Comparison of ENCODE assay signal across 20 cellular contexts in the genomic region with DNA sequence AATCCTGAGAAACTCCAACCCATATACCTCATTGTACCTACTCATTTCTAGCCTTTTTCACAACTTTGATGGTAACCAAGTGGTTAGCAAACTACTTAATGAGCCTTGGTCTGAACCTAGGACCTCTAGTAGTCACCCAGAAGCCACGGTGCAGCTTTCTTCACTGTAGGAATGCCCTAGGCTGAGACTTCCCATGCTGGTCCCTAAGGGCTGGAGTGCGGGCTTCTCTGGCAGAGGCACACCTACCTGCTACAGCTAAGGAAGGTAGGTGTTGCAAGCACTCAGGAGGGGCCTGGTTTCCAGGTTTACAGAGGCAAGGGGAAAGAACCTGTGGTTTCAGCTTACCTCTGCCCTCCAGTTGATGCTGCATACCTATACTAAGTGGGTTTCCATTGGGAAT.
DNase-seq lines count a peak whose midpoint lies in the region; ATAC-seq and TF ChIP-seq lines count a peak whose summit lies in the region.
"Had no signal": no experiment of that assay in that cellular context is flagged by ENCODE, and none has a peak within 500 bp of the region (broad histone marks: within the 10 kb centered on the region; RNA-seq: fewer than 3 reads in every experiment).

No MANE protein-coding gene starts in this region.

- no peaks in the 10 kb centered on the region for H3K9me3 Mint-ChIP-seq in activated CD8-positive, alpha-beta memory T cell treated with anti-CD3 and anti-CD28 coated beads, Interleukin-2, amount 10 ng/mL, durations not matched to agents 7 days and 5 days (ENCODE audit: low read depth)
- no peaks in the 10 kb centered on the region for H3K9me3 Mint-ChIP-seq in stimulated activated effector memory CD8-positive, alpha-beta T cell treated with anti-CD3 and anti-CD28 coated beads, Interleukin-12 subunit alpha, Interleukin-12 subunit beta, amount 100 ng/mL, for 72 hours
- H3K9me3 Mint-ChIP-seq in T-helper 2 cell treated with Interferon-gamma antibody and Interleukin-4, amounts not matched to agents 5 μg/mL and 100 μg/mL, for 36 hours = no peaks in the 10 kb centered on the region
- H3K9me3 Mint-ChIP-seq: CD14-positive monocyte; CD4-positive, alpha-beta memory T cell; HFFc6; IgD-negative memory B cell had no signal

- H3K27me3 Mint-ChIP-seq in activated CD8-positive, alpha-beta memory T cell treated with anti-CD3 and anti-CD28 coated beads, Interleukin-2, amount 10 ng/mL, durations not matched to agents 7 days and 5 days = no peaks in the 10 kb centered on the region
- H3K27me3 Mint-ChIP-seq in T-helper 2 cell treated with Interferon-gamma antibody and Interleukin-4, amounts not matched to agents 5 μg/mL and 100 μg/mL, for 36 hours (ENCODE audit: low read depth) = no peaks in the 10 kb centered on the region
- H3K27me3 Mint-ChIP-seq: CD4-positive, alpha-beta memory T cell; IgD-negative memory B cell had no signal

- TF ChIP-seq CTCF in coronary artery (IDR thresholded peaks at IDR 0.05) = no peak

- no peak overlapping the region for H3K27ac Mint-ChIP-seq in activated CD8-positive, alpha-beta memory T cell treated with anti-CD3 and anti-CD28 coated beads, Interleukin-2, amount 10 ng/mL, durations not matched to agents 7 days and 5 days
- peak overlapping the region; percentile 12 for H3K27ac Mint-ChIP-seq in stimulated activated effector memory CD8-positive, alpha-beta T cell treated with anti-CD3 and anti-CD28 coated beads, Interleukin-12 subunit alpha, Interleukin-12 subunit beta, amount 100 ng/mL, for 72 hours
- no peak overlapping the region for H3K27ac Mint-ChIP-seq in T-helper 2 cell treated with Interferon-gamma antibody and Interleukin-4, amounts not matched to agents 5 μg/mL and 100 μg/mL, for 36 hours
- H3K27ac Mint-ChIP-seq: HFFc6 had no signal

- CTCF ChIA-PET in activated CD8-positive, alpha-beta memory T cell treated with anti-CD3 and anti-CD28 coated beads, Interleukin-2, amount 10 ng/mL, durations not matched to agents 7 days and 5 days (lab: Charles Lee) = no interaction called here

- peaks cover 33% of the 10 kb centered on the region for H3K36me3 Mint-ChIP-seq in activated CD8-positive, alpha-beta memory T cell treated with anti-CD3 and anti-CD28 coated beads, Interleukin-2, amount 10 ng/mL, durations not matched to agents 7 days and 5 days
- peaks cover 62% of the 10 kb centered on the region for H3K36me3 Mint-ChIP-seq in stimulated activated effector memory CD8-positive, alpha-beta T cell treated with anti-CD3 and anti-CD28 coated beads, Interleukin-12 subunit alpha, Interleukin-12 subunit beta, amount 100 ng/mL, for 72 hours
- H3K36me3 Mint-ChIP-seq in T-helper 2 cell treated with Interferon-gamma antibody and Interleukin-4, amounts not matched to agents 5 μg/mL and 100 μg/mL, for 36 hours (ENCODE audit: low read depth) = peaks cover 26% of the 10 kb centered on the region

- no peaks in the 10 kb centered on the region for H3K4me1 Mint-ChIP-seq in activated CD8-positive, alpha-beta memory T cell treated with anti-CD3 and anti-CD28 coated beads, Interleukin-2, amount 10 ng/mL, durations not matched to agents 7 days and 5 days
- H3K4me1 Mint-ChIP-seq in stimulated activated effector memory CD8-positive, alpha-beta T cell treated with anti-CD3 and anti-CD28 coated beads, Interleukin-12 subunit alpha, Interleukin-12 subunit beta, amount 100 ng/mL, for 72 hours = no peaks in the 10 kb centered on the region
- H3K4me1 Mint-ChIP-seq in T-helper 2 cell treated with Interferon-gamma antibody and Interleukin-4, amounts not matched to agents 5 μg/mL and 100 μg/mL, for 36 hours (ENCODE audit: low read depth) = no peaks in the 10 kb centered on the region
- H3K4me1 Mint-ChIP-seq: CD14-positive monocyte; CD4-positive, alpha-beta memory T cell; IgD-negative memory B cell had no signal

- DNase-seq in activated CD8-positive, alpha-beta memory T cell treated with anti-CD3 and anti-CD28 coated beads, Interleukin-2, amount 50 U/mL, for 48 hours = peak; percentile 42
- DNase-seq in activated CD8-positive, alpha-beta memory T cell treated with anti-CD3 and anti-CD28 coated beads, Interleukin-2, amount 10 ng/mL, durations not matched to agents 7 days and 5 days = no peak
- DNase-seq in coronary artery (ENCODE audit: low spot score) (peak; percentile 63), NAMALWA (ENCODE audit: low spot score) (no peak)
- DNase-seq in stimulated activated effector memory CD8-positive, alpha-beta T cell treated with anti-CD3 and anti-CD28 coated beads, Interleukin-12 subunit alpha, Interleukin-12 subunit beta, amount 100 ng/mL, for 72 hours (ENCODE audit: low spot score in 2 of 2) = no peak
- no peak for DNase-seq in T-helper 2 cell treated with Interferon-gamma antibody and Interleukin-4, amounts not matched to agents 5 μg/mL and 100 μg/mL, for 36 hours (ENCODE audit: low spot score)
- no peak for DNase-seq in NK-92 treated with Interleukin-12 subunit alpha and Interleukin-12 subunit beta, amount 100 ng/mL, for 24 hours (lab: John Stamatoyannopoulos, UW)
- DNase-seq: CD4-positive, alpha-beta memory T cell; DMS79 treated with DMSO at 0.1 percent for 48 hours; GF-D8; GOT3; H7; HFFc6 had no signal

- no peak for ATAC-seq in activated CD8-positive, alpha-beta memory T cell treated with anti-CD3 and anti-CD28 coated beads, Interleukin-2, amount 10 ng/mL, durations not matched to agents 7 days and 5 days
- ATAC-seq in stimulated activated effector memory CD8-positive, alpha-beta T cell treated with anti-CD3 and anti-CD28 coated beads, Interleukin-12 subunit alpha, Interleukin-12 subunit beta, amount 100 ng/mL, for 72 hours = no peak
- ATAC-seq: A549, HCT116, HepG2 had no signal

- H3K4me3 Mint-ChIP-seq in activated CD8-positive, alpha-beta memory T cell treated with anti-CD3 and anti-CD28 coated beads, Interleukin-2, amount 10 ng/mL, durations not matched to agents 7 days and 5 days = no peak overlapping the region
- H3K4me3 Mint-ChIP-seq in stimulated activated effector memory CD8-positive, alpha-beta T cell treated with anti-CD3 and anti-CD28 coated beads, Interleukin-12 subunit alpha, Interleukin-12 subunit beta, amount 100 ng/mL, for 72 hours = no peak overlapping the region
- no peak overlapping the region for H3K4me3 Mint-ChIP-seq in T-helper 2 cell treated with Interferon-gamma antibody and Interleukin-4, amounts not matched to agents 5 μg/mL and 100 μg/mL, for 36 hours
- H3K4me3 Mint-ChIP-seq: CD14-positive monocyte; CD4-positive, alpha-beta memory T cell; HFFc6; IgD-negative memory B cell had no signal

- no peak overlapping the region for H3K27ac ChIP-seq in coronary artery
- H3K27ac ChIP-seq: 22Rv1, A549, BLaER1 had no signal

- no peak overlapping the region for H3K4me3 ChIP-seq in coronary artery
- H3K4me3 ChIP-seq: A549, BLaER1 had no signal

Comparison
In these comparisons a context has a peak if more than half of its experiments do, and no peak if none do; other contexts are left out.
1. DNase-seq: peak in activated CD8-positive, alpha-beta memory T cell treated with anti-CD3 and anti-CD28 coated beads, Interleukin-2, amount 50 U/mL, for 48 hours (single experiment) and coronary artery (single experiment); none in activated CD8-positive, alpha-beta memory T cell treated with anti-CD3 and anti-CD28 coated beads, Interleukin-2, amount 10 ng/mL, durations not matched to agents 7 days and 5 days (single experiment), stimulated activated effector memory CD8-positive, alpha-beta T cell treated with anti-CD3 and anti-CD28 coated beads, Interleukin-12 subunit alpha, Interleukin-12 subunit beta, amount 100 ng/mL, for 72 hours (0 of 2), T-helper 2 cell treated with Interferon-gamma antibody and Interleukin-4, amounts not matched to agents 5 μg/mL and 100 μg/mL, for 36 hours (single experiment), NK-92 treated with Interleukin-12 subunit alpha and Interleukin-12 subunit beta, amount 100 ng/mL, for 24 hours (single experiment) and NAMALWA (single experiment).